11 cellular contexts compared by ENCODE assay signal in the genomic region with DNA sequence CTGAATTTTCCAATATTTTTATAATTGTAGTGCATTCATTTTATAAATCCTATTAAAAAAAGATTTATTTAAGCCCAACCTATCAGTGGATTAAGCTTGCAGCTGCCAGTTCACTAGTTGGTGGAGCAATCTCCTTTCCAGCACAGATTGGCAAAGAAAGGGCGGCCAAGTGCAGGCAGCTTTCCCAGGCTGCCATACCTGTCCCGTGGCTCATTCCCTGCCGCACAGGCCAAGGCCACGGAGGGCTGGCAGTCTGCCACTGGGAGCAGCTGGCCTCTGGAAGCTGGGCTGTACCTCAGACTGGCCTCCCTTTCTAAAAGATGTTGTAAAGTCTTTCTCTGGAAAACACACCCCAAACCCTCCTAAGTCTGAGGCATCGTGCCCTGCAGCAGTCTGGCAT.
DNase-seq lines count a peak whose midpoint lies in the region; ATAC-seq and TF ChIP-seq lines count a peak whose summit lies in the region.
"Had no signal": no experiment of that assay in that cellular context is flagged by ENCODE, and none has a peak within 500 bp of the region (broad histone marks: within the 10 kb centered on the region; RNA-seq: fewer than 3 reads in every experiment).

No MANE protein-coding gene starts in this region.

- CTCF ChIA-PET in Caco-2 (lab: Charles Lee): no interaction called here

- no peaks in the 10 kb centered on the region for H3K36me3 Mint-ChIP-seq in Caco-2 (ENCODE audit: insufficient read depth, unreplicated experiment)
- no peaks in the 10 kb centered on the region for H3K36me3 Mint-ChIP-seq in progenitor cell of endocrine pancreas (ENCODE audit: insufficient read depth)

- H3K9me3 ChIP-seq in heart left ventricle (no peaks in the 10 kb centered on the region), Caco-2 (no peaks in the 10 kb centered on the region)

- H3K4me3 ChIP-seq in heart left ventricle (no peak overlapping the region), Caco-2 (ENCODE audit: low read depth, low read length) (no peak overlapping the region)

- WGBS in heart left ventricle, 4 donors: 28 to 39% (median 36%) methylated on average over 5 of the region's 5 CpGs

- peaks cover 0 to 27% (median 18%) of the 10 kb centered on the region in 12 donors for H3K4me1 ChIP-seq in heart left ventricle
- no peaks in the 10 kb centered on the region for H3K4me1 ChIP-seq in Caco-2

- POLR2A ChIA-PET in Caco-2 (lab: Charles Lee): no interaction called here

- H3K4me1 Mint-ChIP-seq in Caco-2 (ENCODE audit: low read depth, unreplicated experiment) (no peaks in the 10 kb centered on the region), progenitor cell of endocrine pancreas (ENCODE audit: low read depth) (peaks cover 6% of the 10 kb centered on the region)
- H3K4me1 Mint-ChIP-seq: central memory CD8-positive, alpha-beta T cell had no signal

- H3K9me3 Mint-ChIP-seq in Caco-2 (ENCODE audit: unreplicated experiment) (no peaks in the 10 kb centered on the region), progenitor cell of endocrine pancreas (ENCODE audit: low read depth) (no peaks in the 10 kb centered on the region)
- H3K9me3 Mint-ChIP-seq: central memory CD8-positive, alpha-beta T cell; stimulated activated naive CD8-positive, alpha-beta T cell treated with anti-CD3 and anti-CD28 coated beads, Interleukin-15, Interleukin-2, amounts not matched to agents 100 ng/mL and 50 ng/mL, for 24 hours; T-helper 1 cell treated with Interleukin-12 subunit alpha and Interleukin-12 subunit beta and Interleukin-4 antibody, amounts not matched to agents 30 μg/mL and 1 μg/mL, for 36 hours had no signal

- BruUV-seq in Caco-2 (replicated peaks; lab: Mats Ljungman, UMichigan): no TSS peak

- TF ChIP-seq CTCF in heart left ventricle (IDR thresholded peaks at IDR 0.05): no peak
- no peak for TF ChIP-seq CTCF in Caco-2 (IDR thresholded peaks at IDR 0.05; ENCODE audit: insufficient read depth in 1 of 2, low read depth in 1 of 2, low read length in 1 of 2, severe bottlenecking in 1 of 2, unreplicated experiment in 1 of 2)
- TF ChIP-seq CTCF in progenitor cell of endocrine pancreas (IDR thresholded peaks at IDR 0.05; ENCODE audit: unreplicated experiment): no peak

- intact Hi-C loops in heart left ventricle (cut with DNase I) (loop anchor here in 1 of 10 donors (5.0 kb wide), 1 partner anchor 64 kb away; no protein-coding TSS in a partner anchor), Caco-2 (cut with micrococcal nuclease; ENCODE audit: unreplicated experiment) (no loop called here)

- no peaks in the 10 kb centered on the region for H3K27me3 Mint-ChIP-seq in Caco-2 (ENCODE audit: insufficient read depth, unreplicated experiment)
- no peaks in the 10 kb centered on the region for H3K27me3 Mint-ChIP-seq in progenitor cell of endocrine pancreas
- H3K27me3 Mint-ChIP-seq: central memory CD8-positive, alpha-beta T cell; stimulated activated naive CD8-positive, alpha-beta T cell treated with anti-CD3 and anti-CD28 coated beads, Interleukin-15, Interleukin-2, amounts not matched to agents 100 ng/mL and 50 ng/mL, for 24 hours had no signal

- TF ChIP-seq POLR2A in heart left ventricle (IDR thresholded peaks at IDR 0.05): no peak

- H3K27me3 ChIP-seq in heart left ventricle (no peaks in the 10 kb centered on the region), Caco-2 (replicated peaks; ENCODE audit: control insufficient read depth, insufficient read depth, low read length) (no peaks in the 10 kb centered on the region)

- H3K36me3 ChIP-seq in heart left ventricle (no peaks in the 10 kb centered on the region), Caco-2 (ENCODE audit: control insufficient read depth, insufficient read depth, low read length) (no peaks in the 10 kb centered on the region)

- H3K27ac Mint-ChIP-seq in Caco-2 (ENCODE audit: unreplicated experiment) (no peak overlapping the region), progenitor cell of endocrine pancreas (no peak overlapping the region)
- H3K27ac Mint-ChIP-seq: stimulated activated naive CD8-positive, alpha-beta T cell treated with anti-CD3 and anti-CD28 coated beads, Interleukin-15, Interleukin-2, amounts not matched to agents 100 ng/mL and 50 ng/mL, for 24 hours; T-helper 1 cell treated with Interleukin-12 subunit alpha and Interleukin-12 subunit beta and Interleukin-4 antibody, amounts not matched to agents 30 μg/mL and 1 μg/mL, for 36 hours had no signal

- H3K4me3 Mint-ChIP-seq in Caco-2 (ENCODE audit: unreplicated experiment) (no peak overlapping the region), progenitor cell of endocrine pancreas (ENCODE audit: low read depth) (no peak overlapping the region)
- H3K4me3 Mint-ChIP-seq: central memory CD8-positive, alpha-beta T cell; stimulated activated naive CD8-positive, alpha-beta T cell treated with anti-CD3 and anti-CD28 coated beads, Interleukin-15, Interleukin-2, amounts not matched to agents 100 ng/mL and 50 ng/mL, for 24 hours; T-helper 1 cell treated with Interleukin-12 subunit alpha and Interleukin-12 subunit beta and Interleukin-4 antibody, amounts not matched to agents 30 μg/mL and 1 μg/mL, for 36 hours had no signal

- peak overlapping the region in 1 of 12 donors; percentile 35 for H3K27ac ChIP-seq in heart left ventricle
- peak overlapping the region; percentile 40 for H3K27ac ChIP-seq in substantia nigra (ENCODE audit: low read depth, low read length, poor library complexity, severe bottlenecking)

- peak; percentile 93 for ATAC-seq in SK-N-SH treated with all-trans-retinoic acid at 6 μM for 48 hours
- ATAC-seq in heart left ventricle: peak; percentile 96 to 97 (median 96)
- ATAC-seq in HG02588 (IDR thresholded peaks at IDR 0.05; ENCODE audit: unreplicated experiment): no peak

- peak; percentile 49 for DNase-seq in HPDE6-E6E7 (ENCODE audit: extremely low spot score)
- DNase-seq in heart left ventricle: peak; percentile 76 to 91 (median 90)
- DNase-seq in substantia nigra (lab: John Stamatoyannopoulos, UW): peak in 27 of 49 donors; percentile 12 to 86 (median 39)
- DNase-seq in Caco-2: no peak
- no peak for DNase-seq in SKM-1 (lab: John Stamatoyannopoulos, UW; ENCODE audit: unreplicated experiment)
- no peak for DNase-seq in progenitor cell of endocrine pancreas (ENCODE audit: low spot score, unreplicated experiment)

TF ChIP-seq in SK-N-SH treated with all-trans-retinoic acid at 6 μM for 48 hours, 23 proteins besides CTCF, POLR2A, EP300 and RAD21:
- TF ChIP-seq ZFP3 (CRISPR knock-in tag; IDR thresholded peaks at IDR 0.05): no peak
- TF ChIP-seq ZC3H10 (CRISPR knock-in tag; IDR thresholded peaks at IDR 0.05): no peak
- no peak for TF ChIP-seq BACH2 (CRISPR knock-in tag; IDR thresholded peaks at IDR 0.05; ENCODE audit: borderline replicate concordance)
- TF ChIP-seq, protein P1, sequence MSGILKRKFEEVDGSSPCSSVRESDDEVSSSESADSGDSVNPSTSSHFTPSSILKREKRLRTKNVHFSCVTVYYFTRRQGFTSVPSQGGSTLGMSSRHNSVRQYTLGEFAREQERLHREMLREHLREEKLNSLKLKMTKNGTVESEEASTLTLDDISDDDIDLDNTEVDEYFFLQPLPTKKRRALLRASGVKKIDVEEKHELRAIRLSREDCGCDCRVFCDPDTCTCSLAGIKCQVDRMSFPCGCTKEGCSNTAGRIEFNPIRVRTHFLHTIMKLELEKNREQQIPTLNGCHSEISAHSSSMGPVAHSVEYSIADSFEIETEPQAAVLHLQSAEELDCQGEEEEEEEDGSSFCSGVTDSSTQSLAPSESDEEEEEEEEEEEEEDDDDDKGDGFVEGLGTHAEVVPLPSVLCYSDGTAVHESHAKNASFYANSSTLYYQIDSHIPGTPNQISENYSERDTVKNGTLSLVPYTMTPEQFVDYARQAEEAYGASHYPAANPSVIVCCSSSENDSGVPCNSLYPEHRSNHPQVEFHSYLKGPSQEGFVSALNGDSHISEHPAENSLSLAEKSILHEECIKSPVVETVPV (CRISPR knock-in tag; IDR thresholded peaks at IDR 0.05): no peak
- no peak for TF ChIP-seq CSDC2 (CRISPR knock-in tag; IDR thresholded peaks at IDR 0.05)
TF ChIP-seq in SK-N-SH treated with all-trans-retinoic acid at 6 μM for 48 hours: peak in this region for 0.

Comparison
In these comparisons a context has a peak if more than half of its experiments do, and no peak if none do; other contexts are left out.
1. DNase-seq: peak in HPDE6-E6E7 (single experiment), heart left ventricle (5 of 5) and substantia nigra (27 of 49); none in Caco-2 (0 of 2), SKM-1 (single experiment) and progenitor cell of endocrine pancreas (single experiment).